ENCODE assay signal across 8 cellular contexts in genomic region chr2:3377612-3378432, GRCh38. TPM values are rescaled to one million over a fixed set of nuclear protein-coding genes. Genes with fewer than 3 reads are reported as not detected.
A peak's percentile ranks its signal among the peaks of the same experiment; 100 is the strongest.
DNase-seq lines count a peak whose midpoint lies in the region; ATAC-seq and TF ChIP-seq lines count a peak whose summit lies in the region.

Gene EIPR1 (minus strand): TSS chr2:3377818. CDS start chr2:3377689, 129 bp downstream.

- TF ChIP-seq POLR2A in GM18951 (IDR thresholded peaks at IDR 0.05; ENCODE audit: extremely low read depth, insufficient read depth, insufficient read length): peak; percentile 89
- TF ChIP-seq POLR2A in spleen (IDR thresholded peaks at IDR 0.05): peak in 2 of 3 donors; percentile 8 to 65

- no peak for TF ChIP-seq CTCF in activated B cell treated with CpG ODN at 0.5 μM for 24 hours (IDR thresholded peaks at IDR 0.05)
- peak in 9 of 11 experiments; percentile 12 to 64 (median 36) for TF ChIP-seq CTCF in spleen (IDR thresholded peaks at IDR 0.05 in 8 of 11, conservative IDR thresholded peaks at IDR 0.05 in 3 of 11)

- H3K27me3 Mint-ChIP-seq in activated B cell treated with CpG ODN at 0.5 μM for 24 hours (no peaks in the 10 kb centered on the region), immature natural killer cell (ENCODE audit: low read depth in 3 of 3) (peaks cover 7 to 28% (median 24%) of the 10 kb centered on the region in 3 donors)

- peak within 1 kb of the TSS; percentile 71 to 98 (median 92) for H3K4me3 ChIP-seq in spleen

- H3K4me1 Mint-ChIP-seq in activated B cell treated with CpG ODN at 0.5 μM for 24 hours (peaks cover 48% of the 10 kb centered on the region), immature natural killer cell (peaks cover 53 to 54% of the 10 kb centered on the region in 2 donors)

- H3K36me3 ChIP-seq in spleen: peaks cover 0 to 10% (median 3%) of the 10 kb centered on the region in 6 donors

- no peaks in the 10 kb centered on the region for H3K9me3 Mint-ChIP-seq in activated B cell treated with CpG ODN at 0.5 μM for 24 hours
- peaks cover 0 to 5% (median 0%) of the 10 kb centered on the region in 6 donors for H3K9me3 Mint-ChIP-seq in immature natural killer cell

- 2 to 5% (median 2%) methylated on average over 34 to 57 of the region's 57 CpGs for WGBS in spleen, 5 donors

- H3K27ac ChIP-seq in caudate nucleus (ENCODE audit: low read depth, low read length) (peak within 1 kb of the TSS; percentile 97), spleen (peak within 1 kb of the TSS; percentile 85 to 98 (median 90))

- H3K4me3 Mint-ChIP-seq in activated B cell treated with CpG ODN at 0.5 μM for 24 hours (peak within 1 kb of the TSS; percentile 96), immature natural killer cell (peak within 1 kb of the TSS; percentile 92 to 99 (median 98))

- H3K36me3 Mint-ChIP-seq in activated B cell treated with CpG ODN at 0.5 μM for 24 hours (ENCODE audit: low read depth) (peaks cover 19% of the 10 kb centered on the region), immature natural killer cell (peaks cover 3 to 4% (median 3%) of the 10 kb centered on the region in 3 donors)

- no peaks in the 10 kb centered on the region for H3K27me3 ChIP-seq in spleen (replicated peaks in 1 of 7)

- peaks cover 0 to 11% (median 0%) of the 10 kb centered on the region in 8 donors for H3K9me3 ChIP-seq in spleen

- intact Hi-C loops in activated B cell treated with CpG ODN at 0.5 μM for 24 hours (cut with micrococcal nuclease) (loop anchor here (1.0 to 5.0 kb wide), 4 partner anchors 84 to 197 kb away; partner anchors contain the start of genes RNASEH1 and RPS7), spleen (cut with DNase I; ENCODE audit: low total_unique reads) (no loop called here)

- POLR2A ChIA-PET in activated B cell treated with CpG ODN at 0.5 μM for 24 hours (lab: Charles Lee): interaction anchor here (1.2 to 4.2 kb wide), 6 partner anchors 20 to 274 kb away, joined by 4 to 46 read pairs (median 11); partner anchors contain the start of genes ADI1, RNASEH1 and RPS7

- ATAC-seq in HG03196 (IDR thresholded peaks at IDR 0.05; ENCODE audit: unreplicated experiment) (peak; percentile 85), activated B cell treated with CpG ODN at 0.5 μM for 24 hours (ENCODE audit: low read depth) (peak; percentile 81)

- in situ Hi-C loops in GM18951 (cut with MboI; ENCODE audit: low sequenced_read_pairs, unreplicated experiment): no loop called here

- DNase-seq in AG08395 (ENCODE audit: low spot score): peak; percentile 99
- peak; percentile 100 for DNase-seq in NCI-H345 (lab: John Stamatoyannopoulos, UW)
- DNase-seq in activated B cell treated with CpG ODN at 0.5 μM for 24 hours: peak; percentile 91
- peak; percentile 62 to 99 (median 95) for DNase-seq in caudate nucleus (lab: John Stamatoyannopoulos, UW)
- DNase-seq in immature natural killer cell: peak; percentile 96 to 98 (median 96)
- peak; percentile 99 for DNase-seq in spleen

- peaks cover 22 to 62% (median 46%) of the 10 kb centered on the region in 6 donors for H3K4me1 ChIP-seq in spleen

- peak within 1 kb of the TSS; percentile 94 for H3K27ac Mint-ChIP-seq in activated B cell treated with CpG ODN at 0.5 μM for 24 hours
- H3K27ac Mint-ChIP-seq in immature natural killer cell: peak within 1 kb of the TSS; percentile 92 to 98 (median 97)

- CTCF ChIA-PET in activated B cell treated with CpG ODN at 0.5 μM for 24 hours (lab: Charles Lee): no interaction called here

RNA-seq across cellular contexts. Expression of gene EIPR1, which starts in this region (rescaled TPM):
- total RNA-seq in activated B cell treated with CpG ODN at 0.5 μM for 24 hours (36.3 and 38.0 TPM in 2 replicates), spleen (10 to 100 TPM; 16.1 to 60.1 (median 35.6) TPM)
- polyA plus RNA-seq in immature natural killer cell (10 to 100 TPM; 37.1 to 47.7 (median 41.1) TPM), spleen (10 to 100 TPM; 17.0 to 25.7 (median 23.4) TPM)

Comparison
In these comparisons a context has a peak if more than half of its experiments do, and no peak if none do; other contexts are left out.
1. Peak in every context shown above with its lines: DNase-seq, ATAC-seq, H3K4me3 ChIP-seq and H3K27ac ChIP-seq.